9 cellular contexts compared by ENCODE assay signal in genomic region chr14:22837750-22838538, GRCh38. TPM values are rescaled to one million over a fixed set of nuclear protein-coding genes. Genes with fewer than 3 reads are reported as not detected.
DNase-seq lines count a peak whose midpoint lies in the region; ATAC-seq, FAIRE-seq and TF ChIP-seq lines count a peak whose summit lies in the region.
"Had no signal": no experiment of that assay in that cellular context is flagged by ENCODE, and none has a peak within 500 bp of the region (broad histone marks: within the 10 kb centered on the region; RNA-seq: fewer than 3 reads in every experiment).

No MANE protein-coding gene starts in this region.

- peaks cover 5 to 21% (median 19%) of the 10 kb centered on the region in 3 donors for H3K36me3 Mint-ChIP-seq in immature natural killer cell

- peaks cover 13 to 30% (median 17%) of the 10 kb centered on the region in 3 donors for H3K27me3 Mint-ChIP-seq in immature natural killer cell (ENCODE audit: low read depth in 3 of 3)

- RAD21 ChIA-PET in GM12878 (lab: Charles Lee; ENCODE audit: unreplicated experiment) = interaction anchor here (1.2 to 2.6 kb wide), 4 partner anchors 11 to 22 kb away, joined by 3 to 10 read pairs (median 4); partner anchors contain the start of gene SLC7A7

- H3K36me3 ChIP-seq in GM12878 (ENCODE audit: control insufficient read depth in 2 of 2, insufficient read depth in 2 of 2, low read length in 1 of 2) (peaks cover 0 to 9% of the 10 kb centered on the region in 2 experiments; a peak in 2 of 4 replicates), stomach (peaks cover 28 to 47% (median 44%) of the 10 kb centered on the region in 4 donors)

- no TSS peak for BruUV-seq in GM12878 (replicated peaks; lab: Mats Ljungman, UMichigan)

- WGBS in GM12878 (ENCODE audit: insufficient coverage, insufficient replicate concordance, low lambda C conversion rate, missing lambda C conversion rate) = 70% methylated on average over 24 of the region's 25 CpGs
- 7 to 20% (median 15%) methylated on average over 15 to 25 of the region's 25 CpGs for WGBS in stomach, 5 donors

- H3K27ac ChIP-seq in GM12878 (ENCODE audit: control insufficient read depth, insufficient read depth) = no peak overlapping the region
- H3K27ac ChIP-seq in stomach = peak overlapping the region; percentile 90 to 97 (median 93)

- no peak for FAIRE-seq in GM12878 (lab: Jason Lieb, UNC)

- ATAC-seq in GM12878 (no peak), GM21381 (IDR thresholded peaks at IDR 0.05; ENCODE audit: unreplicated experiment) (no peak)

- TF ChIP-seq CTCF in GM12878 (IDR thresholded peaks at IDR 0.05 in 2 of 3, conservative IDR thresholded peaks at IDR 0.05 in 1 of 3; ENCODE audit: control insufficient read depth in 2 of 3, extremely low read depth in 1 of 3, insufficient read depth in 1 of 3, low read depth in 3 of 3, low read length in 3 of 3) (no peak), stomach (IDR thresholded peaks at IDR 0.05) (no peak)

- POLR2A ChIA-PET in GM12878 (lab: Charles Lee) = interaction anchor here (0.7 to 1.2 kb wide), 3 partner anchors 15 to 723 kb away, joined by 4 to 5 read pairs (median 5); no protein-coding TSS in a partner anchor

- H3K27me3 ChIP-seq in GM12878 (replicated peaks in 1 of 2; ENCODE audit: control insufficient read depth in 2 of 2, insufficient read depth in 2 of 2, low read length in 1 of 2) = no peaks in the 10 kb centered on the region
- H3K27me3 ChIP-seq in stomach = no peaks in the 10 kb centered on the region

- no peak overlapping the region for H2AFZ ChIP-seq in GM12878 (ENCODE audit: control insufficient read depth, low read depth, low read length)

- no peaks in the 10 kb centered on the region for H3K79me2 ChIP-seq in GM12878 (ENCODE audit: control insufficient read depth, insufficient read depth, low read length)

- peaks cover 5 to 7% of the 10 kb centered on the region in 2 donors for H3K4me1 Mint-ChIP-seq in immature natural killer cell

- H3K4me2 ChIP-seq in GM12878 (ENCODE audit: control insufficient read depth, insufficient read depth) = peak overlapping the region; percentile 64

- H4K20me1 ChIP-seq in GM12878 (ENCODE audit: control insufficient read depth, insufficient read depth) = no peaks in the 10 kb centered on the region

- intact Hi-C loops in GM12878 (cut with micrococcal nuclease; ENCODE audit: unreplicated experiment) (no loop called here), stomach (cut with DNase I; ENCODE audit: low total_unique reads) (no loop called here)

- H3K4me3 Mint-ChIP-seq in immature natural killer cell = peak overlapping the region in 1 of 5 donors; percentile 13

- in situ Hi-C loops in GM12878 (cut with MboI) = no loop called here

- no peak overlapping the region for H3K4me3 ChIP-seq in GM12878
- peak overlapping the region; percentile 68 to 95 (median 74) for H3K4me3 ChIP-seq in stomach

- H3K27ac Mint-ChIP-seq in immature natural killer cell = no peak overlapping the region
- H3K27ac Mint-ChIP-seq: activated naive CD8-positive, alpha-beta T cell treated with anti-CD3 and anti-CD28 coated beads, Interleukin-2, amount 10 ng/mL, durations not matched to agents 7 days and 5 days had no signal

- TF ChIP-seq EP300 in GM12878 (IDR thresholded peaks at IDR 0.05; ENCODE audit: borderline replicate concordance in 1 of 2, control insufficient read depth in 1 of 2, low read depth in 2 of 2, low read length in 2 of 2) = no peak
- TF ChIP-seq EP300 in stomach (IDR thresholded peaks at IDR 0.05) = no peak

- TF ChIP-seq POLR2A in GM12878 (IDR thresholded peaks at IDR 0.05; ENCODE audit: low read depth, low read length) = no peak
- TF ChIP-seq POLR2A in stomach (IDR thresholded peaks at IDR 0.05) = no peak

- DNase-seq in HS-27A (ENCODE audit: low read depth) (peak; percentile 42), GM12878 (ENCODE audit: low read depth, low spot score) (no peak), iris pigment epithelial cell (ENCODE audit: low read depth) (peak; percentile 50), stomach (no peak), GDM1 (lab: John Stamatoyannopoulos, UW) (no peak), immature natural killer cell (no peak)
- DNase-seq in stimulated activated CD4-positive, alpha-beta T cell treated with anti-CD3 and anti-CD28 coated beads, Interleukin-2, amount 100 ng/mL, for 24 hours = no peak
- DNase-seq: activated naive CD8-positive, alpha-beta T cell treated with anti-CD3 and anti-CD28 coated beads, Interleukin-2, amount 10 ng/mL, durations not matched to agents 7 days and 5 days had no signal

- H3K9me3 Mint-ChIP-seq in immature natural killer cell = peaks cover 0 to 3% (median 0%) of the 10 kb centered on the region in 6 donors
- H3K9me3 Mint-ChIP-seq: activated naive CD8-positive, alpha-beta T cell treated with anti-CD3 and anti-CD28 coated beads, Interleukin-2, amount 10 ng/mL, durations not matched to agents 7 days and 5 days had no signal

- no peak for TF ChIP-seq RAD21 in GM12878 (IDR thresholded peaks at IDR 0.05; ENCODE audit: insufficient read depth, low read depth, low read length)

- SMC1A ChIA-PET in GM12878 (lab: Charles Lee; ENCODE audit: uncharacterized antibody, unreplicated experiment) = interaction anchor here (0.9 to 2.4 kb wide), 5 partner anchors 7 to 268 kb away, joined by 3 to 8 read pairs (median 4); no protein-coding TSS in a partner anchor

- CTCF ChIA-PET in GM12878 (lab: Yijun Ruan, JAX) = interaction anchor here (0.7 to 3.7 kb wide), 3 partner anchors 14 to 60 kb away, joined by 3 to 25 read pairs (median 18); no protein-coding TSS in a partner anchor

- no peak overlapping the region for H3K9ac ChIP-seq in GM12878 (ENCODE audit: control insufficient read depth, insufficient read depth, low read length)

- H3K4me1 ChIP-seq in GM12878 (ENCODE audit: control insufficient read depth, insufficient read depth, low read length) (peaks cover 21% of the 10 kb centered on the region), stomach (peaks cover 15 to 59% (median 44%) of the 10 kb centered on the region in 4 donors)

- H3K9me3 ChIP-seq in GM12878 (replicated peaks; ENCODE audit: control insufficient read depth, insufficient read depth, low read length) (no peaks in the 10 kb centered on the region), stomach (no peaks in the 10 kb centered on the region)

RNA-seq across cellular contexts. Expression of gene MMP14, which starts 1.6 kb away (rescaled TPM):
- total RNA-seq in GM12878 (2013; cell fraction: nucleolus; rRNA removed) = 3.2 and 5.0 TPM in 2 replicates
- 0.38 and 0.85 TPM in 2 replicates for total RNA-seq in GM12878 (2014; rRNA removed)
- 0.28 and 0.31 TPM in 2 replicates for total RNA-seq in GM12878 (2014; rRNA removed; fragmentation: Illumina TruSeq; extraction: Trizol)
- 1.1 and 1.8 TPM in 2 replicates for total RNA-seq in GM12878 (2021)
- 1.2 TPM for polyA plus RNA-seq in GM12878 (2011; ENCODE audit: low read depth)
- polyA plus RNA-seq in GM12878 (2011; rRNA removed) = 0.65 and 0.91 TPM in 2 replicates
- polyA plus RNA-seq in GM12878 (2011; cell fraction: cytosol; rRNA removed) = 1.8 and 2.0 TPM in 2 replicates
- 7.5 and 8.2 TPM in 2 replicates for polyA plus RNA-seq in GM12878 (2011; cell fraction: nucleus; rRNA removed)
- polyA plus RNA-seq in GM12878 (2012) = 0.46 and 0.59 TPM in 2 replicates
- polyA plus RNA-seq in GM12878 (2014; fragmentation: Illumina TruSeq; extraction: Trizol) = 0.27 and 0.56 TPM in 2 replicates
- polyA plus RNA-seq in GM12878 (2014; fragmentation: Nextera tagmentation; extraction: Ambion mirVana) = not detected
- polyA plus RNA-seq in GM12878 (2014; rRNA removed) = 1.8 and 1.9 TPM in 2 replicates
- polyA plus RNA-seq in GM12878 (2016; fragmentation: Nextera tagmentation; extraction: Ambion mirVana) = under 1 TPM; 0.32 to 0.42 TPM
- polyA minus RNA-seq in GM12878 (2011; rRNA and poly(A)+ RNA removed) = 0.15 and 0.26 TPM in 2 replicates
- not detected in 2 replicates for polyA minus RNA-seq in GM12878 (2011; cell fraction: cytosol; rRNA and poly(A)+ RNA removed)
- 0.57 and 1.1 TPM in 2 replicates for polyA minus RNA-seq in GM12878 (2011; cell fraction: nucleus; rRNA and poly(A)+ RNA removed)
- 100 to 1,000 TPM in 1 of 5 donors, 10 to 100 TPM in 4; 20.5 to 104 (median 46.7) TPM for total RNA-seq in stomach
- polyA plus RNA-seq in stomach = 10 to 100 TPM; 14.7 to 59.1 (median 29.6) TPM
- not detected for polyA plus RNA-seq in immature natural killer cell

RNA-seq across cellular contexts. Expression of gene MRPL52, which starts 8.3 kb away (rescaled TPM):
- total RNA-seq in GM12878 (2013; cell fraction: nucleolus; rRNA removed) = 21.8 and 22.3 TPM in 2 replicates
- total RNA-seq in GM12878 (2014; rRNA removed) (102 and 143 TPM in 2 replicates), GM12878 (2014; rRNA removed; fragmentation: Illumina TruSeq; extraction: Trizol) (110 and 135 TPM in 2 replicates), GM12878 (2021) (193 and 208 TPM in 2 replicates), stomach (100 to 1,000 TPM in 2 of 5 donors, 10 to 100 TPM in 2, not detected in 1; 25.2 to 194 (median 110) TPM)
- polyA plus RNA-seq in GM12878 (2011; ENCODE audit: low read depth) = 136 TPM
- polyA plus RNA-seq in GM12878 (2011; rRNA removed) (62.7 and 86.1 TPM in 2 replicates), GM12878 (2014; fragmentation: Illumina TruSeq; extraction: Trizol) (43.2 and 67.3 TPM in 2 replicates), GM12878 (2014; fragmentation: Nextera tagmentation; extraction: Ambion mirVana) (100 to 1,000 TPM in 1 of 2 experiments, 10 to 100 TPM in 1; 51.7 to 142 TPM), GM12878 (2014; rRNA removed) (172 and 212 TPM in 2 replicates), GM12878 (2016; fragmentation: Nextera tagmentation; extraction: Ambion mirVana) (100 to 1,000 TPM; 530 to 541 TPM), stomach (100 to 1,000 TPM; 134 to 181 (median 156) TPM), immature natural killer cell (100 to 1,000 TPM in 2 of 3 donors, 10 to 100 TPM in 1; 56.8 to 188 (median 147) TPM)
- 51.4 and 58.7 TPM in 2 replicates for polyA plus RNA-seq in GM12878 (2011; cell fraction: cytosol; rRNA removed)
- polyA plus RNA-seq in GM12878 (2011; cell fraction: nucleus; rRNA removed) = 32.4 and 47.1 TPM in 2 replicates
- polyA plus RNA-seq in GM12878 (2012) = 113 and 144 TPM in 2 replicates
- 9.3 and 15.1 TPM in 2 replicates for polyA minus RNA-seq in GM12878 (2011; rRNA and poly(A)+ RNA removed)
- polyA minus RNA-seq in GM12878 (2011; cell fraction: cytosol; rRNA and poly(A)+ RNA removed) = 12.3 and 22.1 TPM in 2 replicates
- 7.9 and 18.8 TPM in 2 replicates for polyA minus RNA-seq in GM12878 (2011; cell fraction: nucleus; rRNA and poly(A)+ RNA removed)

RNA-seq across cellular contexts. Expression of gene SLC7A7, which starts 22.7 kb away (rescaled TPM):
- total RNA-seq in GM12878 (2013; cell fraction: nucleolus; rRNA removed) = 64.8 and 70.2 TPM in 2 replicates
- 55.6 and 58.5 TPM in 2 replicates for total RNA-seq in GM12878 (2014; rRNA removed)
- 38.5 and 39.7 TPM in 2 replicates for total RNA-seq in GM12878 (2014; rRNA removed; fragmentation: Illumina TruSeq; extraction: Trizol)
- total RNA-seq in GM12878 (2021) = 44.7 and 50.8 TPM in 2 replicates
- 31.6 TPM for polyA plus RNA-seq in GM12878 (2011; ENCODE audit: low read depth)
- polyA plus RNA-seq in GM12878 (2011; rRNA removed) = 58.6 and 79.2 TPM in 2 replicates
- polyA plus RNA-seq in GM12878 (2011; cell fraction: cytosol; rRNA removed) = 81.8 and 100 TPM in 2 replicates
- 56.1 and 60.0 TPM in 2 replicates for polyA plus RNA-seq in GM12878 (2011; cell fraction: nucleus; rRNA removed)
- polyA plus RNA-seq in GM12878 (2012) = 29.4 and 38.4 TPM in 2 replicates
- polyA plus RNA-seq in GM12878 (2014; fragmentation: Illumina TruSeq; extraction: Trizol) = 64.3 and 65.1 TPM in 2 replicates
- polyA plus RNA-seq in GM12878 (2014; fragmentation: Nextera tagmentation; extraction: Ambion mirVana) = 10 to 100 TPM; 48.1 to 72.7 TPM
- polyA plus RNA-seq in GM12878 (2014; rRNA removed) = 53.5 and 60.2 TPM in 2 replicates
- polyA plus RNA-seq in GM12878 (2016; fragmentation: Nextera tagmentation; extraction: Ambion mirVana) = 10 to 100 TPM; 27.8 to 31.1 TPM
- 85.9 and 88.4 TPM in 2 replicates for polyA minus RNA-seq in GM12878 (2011; rRNA and poly(A)+ RNA removed)
- 18.2 and 18.3 TPM in 2 replicates for polyA minus RNA-seq in GM12878 (2011; cell fraction: cytosol; rRNA and poly(A)+ RNA removed)
- 15.2 and 20.2 TPM in 2 replicates for polyA minus RNA-seq in GM12878 (2011; cell fraction: nucleus; rRNA and poly(A)+ RNA removed)
- total RNA-seq in stomach = 10 to 100 TPM in 2 of 5 donors, 1 to 10 TPM in 1, not detected in 2; 7.6 to 29.4 (median 10.5) TPM
- polyA plus RNA-seq in stomach = 1 to 10 TPM; 3.1 to 8.6 (median 3.2) TPM
- polyA plus RNA-seq in immature natural killer cell = 1 to 10 TPM in 2 of 3 donors, under 1 TPM in 1; 0.67 to 5.8 (median 1.1) TPM

RNA-seq across cellular contexts. Expression of gene LRP10, which starts 33.6 kb away (rescaled TPM):
- total RNA-seq in GM12878 (2013; cell fraction: nucleolus; rRNA removed) = 43.0 and 46.7 TPM in 2 replicates
- 16.7 and 17.8 TPM in 2 replicates for total RNA-seq in GM12878 (2014; rRNA removed)
- total RNA-seq in GM12878 (2014; rRNA removed; fragmentation: Illumina TruSeq; extraction: Trizol) = 10.5 and 13.5 TPM in 2 replicates
- total RNA-seq in GM12878 (2021) = 51.5 and 56.9 TPM in 2 replicates
- 23.9 TPM for polyA plus RNA-seq in GM12878 (2011; ENCODE audit: low read depth)
- polyA plus RNA-seq in GM12878 (2011; rRNA removed) = 7.9 and 20.4 TPM in 2 replicates
- polyA plus RNA-seq in GM12878 (2011; cell fraction: cytosol; rRNA removed) = 30.1 and 31.1 TPM in 2 replicates
- 57.3 and 57.9 TPM in 2 replicates for polyA plus RNA-seq in GM12878 (2011; cell fraction: nucleus; rRNA removed)
- 47.1 and 60.2 TPM in 2 replicates for polyA plus RNA-seq in GM12878 (2012)
- 8.3 and 24.5 TPM in 2 replicates for polyA plus RNA-seq in GM12878 (2014; fragmentation: Illumina TruSeq; extraction: Trizol)
- polyA plus RNA-seq in GM12878 (2014; fragmentation: Nextera tagmentation; extraction: Ambion mirVana) = 1 to 10 TPM; 3.0 TPM
- polyA plus RNA-seq in GM12878 (2014; rRNA removed) = 21.4 and 23.0 TPM in 2 replicates
- polyA plus RNA-seq in GM12878 (2016; fragmentation: Nextera tagmentation; extraction: Ambion mirVana) = 10 to 100 TPM; 43.8 to 53.7 TPM
- polyA minus RNA-seq in GM12878 (2011; rRNA and poly(A)+ RNA removed) = 43.4 and 68.8 TPM in 2 replicates
- polyA minus RNA-seq in GM12878 (2011; cell fraction: cytosol; rRNA and poly(A)+ RNA removed) = 30.1 and 34.1 TPM in 2 replicates
- polyA minus RNA-seq in GM12878 (2011; cell fraction: nucleus; rRNA and poly(A)+ RNA removed) = 24.3 and 36.3 TPM in 2 replicates
- 100 to 1,000 TPM in 3 of 5 donors, 10 to 100 TPM in 2; 37.1 to 277 (median 112) TPM for total RNA-seq in stomach
- 10 to 100 TPM; 25.1 to 47.3 (median 26.9) TPM for polyA plus RNA-seq in stomach
- polyA plus RNA-seq in immature natural killer cell = 100 to 1,000 TPM in 2 of 3 donors, 10 to 100 TPM in 1; 74.6 to 146 (median 136) TPM

RNA-seq across cellular contexts. Expression of gene REM2, which starts 45.1 kb away (rescaled TPM):
- total RNA-seq in GM12878 (2013; cell fraction: nucleolus; rRNA removed) = 3.3 and 4.7 TPM in 2 replicates
- total RNA-seq in GM12878 (2014; rRNA removed) = 0.87 and 1.2 TPM in 2 replicates
- total RNA-seq in GM12878 (2014; rRNA removed; fragmentation: Illumina TruSeq; extraction: Trizol) = 0.27 and 0.37 TPM in 2 replicates
- total RNA-seq in GM12878 (2021) = 0.66 and 0.69 TPM in 2 replicates
- polyA plus RNA-seq in GM12878 (2011; ENCODE audit: low read depth) = 0.84 TPM
- 0.69 and 1.1 TPM in 2 replicates for polyA plus RNA-seq in GM12878 (2011; rRNA removed)
- polyA plus RNA-seq in GM12878 (2011; cell fraction: cytosol; rRNA removed) = 0.59 and 0.61 TPM in 2 replicates
- 1.9 and 2.3 TPM in 2 replicates for polyA plus RNA-seq in GM12878 (2011; cell fraction: nucleus; rRNA removed)
- 0.94 and 1.6 TPM in 2 replicates for polyA plus RNA-seq in GM12878 (2012)
- 0.17 and 0.66 TPM in 2 replicates for polyA plus RNA-seq in GM12878 (2014; fragmentation: Illumina TruSeq; extraction: Trizol)
- polyA plus RNA-seq in GM12878 (2014; fragmentation: Nextera tagmentation; extraction: Ambion mirVana) = 1 to 10 TPM in 1 of 2 experiments, under 1 TPM in 1; 0.68 to 1.3 TPM
- polyA plus RNA-seq in GM12878 (2014; rRNA removed) = 1.3 and 1.5 TPM in 2 replicates
- 1 to 10 TPM in 1 of 2 experiments, under 1 TPM in 1; 0.97 to 1.5 TPM for polyA plus RNA-seq in GM12878 (2016; fragmentation: Nextera tagmentation; extraction: Ambion mirVana)
- 0.88 and 1.6 TPM in 2 replicates for polyA minus RNA-seq in GM12878 (2011; rRNA and poly(A)+ RNA removed)
- polyA minus RNA-seq in GM12878 (2011; cell fraction: cytosol; rRNA and poly(A)+ RNA removed) = 0.94 TPM in 2 replicates
- polyA minus RNA-seq in GM12878 (2011; cell fraction: nucleus; rRNA and poly(A)+ RNA removed) = 2.4 and 2.8 TPM in 2 replicates
- 1 to 10 TPM in 1 of 5 donors, under 1 TPM in 2, not detected in 2; 0.45 to 1.1 (median 0.87) TPM for total RNA-seq in stomach
- 1 to 10 TPM in 1 of 3 donors, under 1 TPM in 1, not detected in 1; 0.12 to 1.2 TPM for polyA plus RNA-seq in stomach
- under 1 TPM; 0.22 to 0.74 (median 0.66) TPM for polyA plus RNA-seq in immature natural killer cell

Comparison
In these comparisons a context has a peak if more than half of its experiments do, and no peak if none do; other contexts are left out.
1. DNase-seq: peak in HS-27A (single experiment) and iris pigment epithelial cell (single experiment); none in GM12878 (single experiment), stomach (single experiment), GDM1 (single experiment), immature natural killer cell (0 of 3) and stimulated activated CD4-positive, alpha-beta T cell treated with anti-CD3 and anti-CD28 coated beads, Interleukin-2, amount 100 ng/mL, for 24 hours (0 of 2).